ENCODE assay signal across 1 cellular context in genomic region chr9:114653556-114654159, GRCh38.
TF ChIP-seq lines count a peak whose summit lies in the region.

No MANE protein-coding gene starts in this region.

TF ChIP-seq in H1, 55 proteins besides CTCF, POLR2A, EP300 and RAD21 (continued from another document):
- TF ChIP-seq, protein P1, sequence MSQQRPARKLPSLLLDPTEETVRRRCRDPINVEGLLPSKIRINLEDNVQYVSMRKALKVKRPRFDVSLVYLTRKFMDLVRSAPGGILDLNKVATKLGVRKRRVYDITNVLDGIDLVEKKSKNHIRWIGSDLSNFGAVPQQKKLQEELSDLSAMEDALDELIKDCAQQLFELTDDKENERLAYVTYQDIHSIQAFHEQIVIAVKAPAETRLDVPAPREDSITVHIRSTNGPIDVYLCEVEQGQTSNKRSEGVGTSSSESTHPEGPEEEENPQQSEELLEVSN (IDR thresholded peaks at IDR 0.05), result no peak
- TF ChIP-seq BACH1 (IDR thresholded peaks at IDR 0.05; ENCODE audit: low read length) (no peak), RNF2 (IDR thresholded peaks at IDR 0.05; ENCODE audit: borderline replicate concordance, low read depth, low read length, missing control alignments, poor library complexity, severe bottlenecking) (no peak)
